Comparison of ENCODE assay signal across 8 cellular contexts in genomic region chr2:9753276-9753600, GRCh38.
A peak's percentile ranks its signal among the peaks of the same experiment; 100 is the strongest.
DNase-seq lines count a peak whose midpoint lies in the region; ATAC-seq and TF ChIP-seq lines count a peak whose summit lies in the region.

No MANE protein-coding gene starts in this region.

- H3K4me3 Mint-ChIP-seq in activated naive CD8-positive, alpha-beta T cell treated with anti-CD3 and anti-CD28 coated beads, Interleukin-2, amount 50 U/mL, for 24 hours, result peak overlapping the region; percentile 62

- ATAC-seq in GM18517 (IDR thresholded peaks at IDR 0.05; ENCODE audit: unreplicated experiment) (peak; percentile 74), HG02759 (IDR thresholded peaks at IDR 0.05; ENCODE audit: unreplicated experiment) (peak; percentile 75), PC-3 (peak; percentile 84)
- ATAC-seq in activated naive CD8-positive, alpha-beta T cell treated with anti-CD3 and anti-CD28 coated beads, Interleukin-2, amount 50 U/mL, for 24 hours, result peak; percentile 80

- peak overlapping the region; percentile 94 for H3K4me2 ChIP-seq in PC-3 (ENCODE audit: low read length)

- peak overlapping the region; percentile 42 for H2AFZ ChIP-seq in PC-3 (ENCODE audit: low read length)

- no peaks in the 10 kb centered on the region for H3K9me3 ChIP-seq in PC-3 (ENCODE audit: low read length)

- H3K9me2 ChIP-seq in PC-3 (replicated peaks; ENCODE audit: low read length), result no peaks in the 10 kb centered on the region

- POLR2A ChIA-PET in PC-3 (lab: Charles Lee; ENCODE audit: unreplicated experiment), result no interaction called here

- no peaks in the 10 kb centered on the region for H3F3A ChIP-seq in PC-3 (ENCODE audit: low read length, unreplicated experiment)

- peaks cover 43% of the 10 kb centered on the region for H3K4me1 ChIP-seq in PC-3 (ENCODE audit: insufficient read depth, low read length)

- peak overlapping the region; percentile 99 for H3K27ac ChIP-seq in PC-3 (ENCODE audit: low read length)

- DNase-seq in PC-3, result peak; percentile 94
- DNase-seq in activated naive CD8-positive, alpha-beta T cell treated with anti-CD3 and anti-CD28 coated beads, Interleukin-2, amount 50 U/mL, for 24 hours, result peak; percentile 54
- DNase-seq in hepatic stellate cell (ENCODE audit: low spot score), result peak; percentile 86
- DNase-seq in stimulated activated CD4-positive, alpha-beta T cell treated with anti-CD3 and anti-CD28 coated beads, Interleukin-1b, Interleukin-23, amount 100 ng/mL, for 48 hours, result peak; percentile 87
- DNase-seq in NCI-H510A treated with DMSO at 0.1 percent for 48 hours (lab: John Stamatoyannopoulos, UW), result no peak
- no peak for DNase-seq in occipital lobe (lab: John Stamatoyannopoulos, UW)

- CTCF ChIA-PET in PC-3 (lab: Charles Lee), result interaction anchor here (0.7 to 1.9 kb wide), 2 partner anchors 17 to 19 kb away, joined by 3 to 9 read pairs; no protein-coding TSS in a partner anchor

- no peaks in the 10 kb centered on the region for H3K27me3 ChIP-seq in PC-3 (ENCODE audit: low read length)

- TSS peak; percentile 78 for BruUV-seq in PC-3 (replicated peaks; lab: Mats Ljungman, UMichigan)

- peak overlapping the region; percentile 96 for H3K9ac ChIP-seq in PC-3 (ENCODE audit: low read length)

- peaks cover 50% of the 10 kb centered on the region for H3K27me3 Mint-ChIP-seq in activated naive CD8-positive, alpha-beta T cell treated with anti-CD3 and anti-CD28 coated beads, Interleukin-2, amount 50 U/mL, for 24 hours

- H3K79me2 ChIP-seq in PC-3 (ENCODE audit: low read length), result no peaks in the 10 kb centered on the region

- peak overlapping the region; percentile 66 for H3K4me3 ChIP-seq in PC-3 (ENCODE audit: low read length)

- peaks cover 60% of the 10 kb centered on the region for H3K4me1 Mint-ChIP-seq in activated naive CD8-positive, alpha-beta T cell treated with anti-CD3 and anti-CD28 coated beads, Interleukin-2, amount 50 U/mL, for 24 hours

- H3K36me3 ChIP-seq in PC-3 (ENCODE audit: low read depth, low read length), result no peaks in the 10 kb centered on the region

- intact Hi-C loops in PC-3 (cut with micrococcal nuclease), result loop anchor here (1.0 to 5.0 kb wide), 2 partner anchors 122 to 196 kb away; partner anchors contain the start of gene ADAM17

- TF ChIP-seq CTCF in PC-3 (conservative IDR thresholded peaks at IDR 0.05; ENCODE audit: low read depth, low read length), result no peak

- H3K9me3 Mint-ChIP-seq in activated naive CD8-positive, alpha-beta T cell treated with anti-CD3 and anti-CD28 coated beads, Interleukin-2, amount 50 U/mL, for 24 hours, result no peaks in the 10 kb centered on the region

- no peaks in the 10 kb centered on the region for H3K36me3 Mint-ChIP-seq in activated naive CD8-positive, alpha-beta T cell treated with anti-CD3 and anti-CD28 coated beads, Interleukin-2, amount 50 U/mL, for 24 hours (ENCODE audit: low read depth)

- peak overlapping the region; percentile 83 for H3K27ac Mint-ChIP-seq in activated naive CD8-positive, alpha-beta T cell treated with anti-CD3 and anti-CD28 coated beads, Interleukin-2, amount 50 U/mL, for 24 hours

- no peaks in the 10 kb centered on the region for H4K20me1 ChIP-seq in PC-3 (ENCODE audit: low read length)

Comparison
In these comparisons a context has a peak if more than half of its experiments do, and no peak if none do; other contexts are left out.
1. DNase-seq: peak in PC-3 (single experiment), activated naive CD8-positive, alpha-beta T cell treated with anti-CD3 and anti-CD28 coated beads, Interleukin-2, amount 50 U/mL, for 24 hours (single experiment), hepatic stellate cell (single experiment) and stimulated activated CD4-positive, alpha-beta T cell treated with anti-CD3 and anti-CD28 coated beads, Interleukin-1b, Interleukin-23, amount 100 ng/mL, for 48 hours (single experiment); none in NCI-H510A treated with DMSO at 0.1 percent for 48 hours (single experiment) and occipital lobe (single experiment).
2. Peak in every context shown above with its lines, with median percentiles within 50 percentile points of each other: ATAC-seq.